ENCODE assay signal across 1 cellular context in genomic region chr12:82685721-82686222, GRCh38.
TF ChIP-seq lines count a peak whose summit lies in the region.

No MANE protein-coding gene starts in this region.

TF ChIP-seq in SK-N-SH treated with all-trans-retinoic acid at 6 μM for 48 hours, 23 proteins besides CTCF, POLR2A, EP300 and RAD21 (continued from another document):
- TF ChIP-seq, protein P1, sequence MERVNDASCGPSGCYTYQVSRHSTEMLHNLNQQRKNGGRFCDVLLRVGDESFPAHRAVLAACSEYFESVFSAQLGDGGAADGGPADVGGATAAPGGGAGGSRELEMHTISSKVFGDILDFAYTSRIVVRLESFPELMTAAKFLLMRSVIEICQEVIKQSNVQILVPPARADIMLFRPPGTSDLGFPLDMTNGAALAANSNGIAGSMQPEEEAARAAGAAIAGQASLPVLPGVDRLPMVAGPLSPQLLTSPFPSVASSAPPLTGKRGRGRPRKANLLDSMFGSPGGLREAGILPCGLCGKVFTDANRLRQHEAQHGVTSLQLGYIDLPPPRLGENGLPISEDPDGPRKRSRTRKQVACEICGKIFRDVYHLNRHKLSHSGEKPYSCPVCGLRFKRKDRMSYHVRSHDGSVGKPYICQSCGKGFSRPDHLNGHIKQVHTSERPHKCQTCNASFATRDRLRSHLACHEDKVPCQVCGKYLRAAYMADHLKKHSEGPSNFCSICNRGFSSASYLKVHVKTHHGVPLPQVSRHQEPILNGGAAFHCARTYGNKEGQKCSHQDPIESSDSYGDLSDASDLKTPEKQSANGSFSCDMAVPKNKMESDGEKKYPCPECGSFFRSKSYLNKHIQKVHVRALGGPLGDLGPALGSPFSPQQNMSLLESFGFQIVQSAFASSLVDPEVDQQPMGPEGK (CRISPR knock-in tag; IDR thresholded peaks at IDR 0.05; ENCODE audit: borderline replicate concordance) = no peak
